ENCODE assay signal across 8 cellular contexts in the genomic region with DNA sequence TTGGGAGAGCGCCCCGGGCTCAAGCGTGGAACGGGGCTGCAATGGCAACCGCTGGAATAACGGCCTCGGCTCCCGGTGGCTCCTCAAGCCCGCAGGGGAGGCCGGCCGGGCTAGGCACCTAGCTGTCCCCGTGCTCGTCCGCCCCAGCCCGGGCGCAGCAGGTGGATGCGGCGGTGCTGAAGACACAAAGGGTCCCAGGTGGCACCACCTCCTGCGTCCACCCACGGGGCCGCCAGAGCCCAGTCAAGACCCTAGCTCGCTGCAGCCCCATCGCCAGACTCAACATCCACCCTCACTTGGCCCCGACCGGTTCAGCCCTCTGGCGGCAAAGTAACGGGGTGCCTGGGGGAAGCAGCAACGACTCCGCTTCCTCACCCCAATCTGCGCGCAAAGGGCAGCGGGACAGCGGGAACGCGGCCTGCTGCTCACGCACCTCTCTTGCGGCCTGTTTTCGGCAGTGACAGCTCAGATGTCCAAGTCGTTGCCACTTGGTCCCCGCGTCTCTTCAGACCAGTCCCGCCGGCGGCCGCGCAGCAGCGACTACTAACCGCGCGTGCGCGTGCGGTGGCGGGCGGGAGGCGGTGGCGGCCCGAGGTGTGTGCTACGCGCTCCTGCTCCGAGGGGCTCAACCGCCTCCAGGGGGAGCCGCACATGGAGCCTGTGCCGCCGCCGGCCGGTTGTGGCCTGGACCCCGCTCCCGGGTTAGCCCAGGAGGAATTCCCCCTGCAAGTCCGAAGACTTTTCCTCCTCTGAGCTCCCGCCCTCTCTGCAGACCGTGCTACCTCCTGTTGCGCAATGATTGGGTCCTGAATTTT. TPM values are rescaled to one million over a fixed set of nuclear protein-coding genes. Genes with fewer than 3 reads are reported as not detected.
DNase-seq lines count a peak whose midpoint lies in the region; ATAC-seq lines count a peak whose summit lies in the region.

A gene with protein sequence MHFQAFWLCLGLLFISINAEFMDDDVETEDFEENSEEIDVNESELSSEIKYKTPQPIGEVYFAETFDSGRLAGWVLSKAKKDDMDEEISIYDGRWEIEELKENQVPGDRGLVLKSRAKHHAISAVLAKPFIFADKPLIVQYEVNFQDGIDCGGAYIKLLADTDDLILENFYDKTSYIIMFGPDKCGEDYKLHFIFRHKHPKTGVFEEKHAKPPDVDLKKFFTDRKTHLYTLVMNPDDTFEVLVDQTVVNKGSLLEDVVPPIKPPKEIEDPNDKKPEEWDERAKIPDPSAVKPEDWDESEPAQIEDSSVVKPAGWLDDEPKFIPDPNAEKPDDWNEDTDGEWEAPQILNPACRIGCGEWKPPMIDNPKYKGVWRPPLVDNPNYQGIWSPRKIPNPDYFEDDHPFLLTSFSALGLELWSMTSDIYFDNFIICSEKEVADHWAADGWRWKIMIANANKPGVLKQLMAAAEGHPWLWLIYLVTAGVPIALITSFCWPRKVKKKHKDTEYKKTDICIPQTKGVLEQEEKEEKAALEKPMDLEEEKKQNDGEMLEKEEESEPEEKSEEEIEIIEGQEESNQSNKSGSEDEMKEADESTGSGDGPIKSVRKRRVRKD (minus strand): TSS at position 545 of the 815 bp plus-strand sequence. CDS start 14,570 bp downstream, outside the sequence.

- peaks cover 55 to 73% (median 61%) of the 10 kb centered on the region in 5 donors for H3K27me3 Mint-ChIP-seq in naive thymus-derived CD4-positive, alpha-beta T cell

- H3K4me3 Mint-ChIP-seq in naive thymus-derived CD4-positive, alpha-beta T cell = peak within 1 kb of the TSS; percentile 77 to 87 (median 82)

- no peak within 1 kb of the TSS for H3K27ac Mint-ChIP-seq in naive thymus-derived CD4-positive, alpha-beta T cell

- H3K4me1 Mint-ChIP-seq in naive thymus-derived CD4-positive, alpha-beta T cell = peaks cover 5 to 14% (median 12%) of the 10 kb centered on the region in 7 donors

- CTCF ChIA-PET in naive thymus-derived CD4-positive, alpha-beta T cell (lab: Charles Lee) = no interaction called here

- no peak within 1 kb of the TSS for H3K27ac ChIP-seq in naive thymus-derived CD4-positive, alpha-beta T cell (ENCODE audit: low read depth, low read length)

- DNase-seq in COR-L47 (lab: John Stamatoyannopoulos, UW) = peak; percentile 83
- peak; percentile 66 for DNase-seq in HT-29 (ENCODE audit: low spot score)
- DNase-seq in NOMO-1 (lab: John Stamatoyannopoulos, UW; ENCODE audit: unreplicated experiment in 2 of 2) = peak; percentile 50 to 61
- peak; percentile 72 to 79 for DNase-seq in activated T-cell treated with anti-CD3 and anti-CD28 coated beads, Interleukin-2, amount 50 U/mL, for 48 hours
- peak; percentile 38 for DNase-seq in fibroblast of peridontal ligament (ENCODE audit: extremely low read depth)
- peak; percentile 3 to 64 (median 33) for DNase-seq in naive thymus-derived CD4-positive, alpha-beta T cell
- peak; percentile 9 for DNase-seq in stromal cell of bone marrow (ENCODE audit: low read depth)

- peak; percentile 89 for ATAC-seq in GM21367 (IDR thresholded peaks at IDR 0.05; ENCODE audit: unreplicated experiment)
- ATAC-seq in naive thymus-derived CD4-positive, alpha-beta T cell = peak; percentile 83

- no peaks in the 10 kb centered on the region for H3K36me3 Mint-ChIP-seq in naive thymus-derived CD4-positive, alpha-beta T cell

- H3K27me3 ChIP-seq in naive thymus-derived CD4-positive, alpha-beta T cell (ENCODE audit: control insufficient read depth in 2 of 2, insufficient read depth in 2 of 2, low read length in 2 of 2) = peaks cover 3 to 6% of the 10 kb centered on the region in 2 donors

- H3K4me3 ChIP-seq in naive thymus-derived CD4-positive, alpha-beta T cell (ENCODE audit: low read length) = peak within 1 kb of the TSS; percentile 54

- H3K9me3 ChIP-seq in naive thymus-derived CD4-positive, alpha-beta T cell (ENCODE audit: control insufficient read depth in 2 of 3, low read length in 3 of 3) = no peaks in the 10 kb centered on the region

- H3K9me3 Mint-ChIP-seq in naive thymus-derived CD4-positive, alpha-beta T cell = peaks cover 0 to 1% (median 0%) of the 10 kb centered on the region in 11 donors

- POLR2A ChIA-PET in naive thymus-derived CD4-positive, alpha-beta T cell (lab: Charles Lee) = no interaction called here

- H3K36me3 ChIP-seq in naive thymus-derived CD4-positive, alpha-beta T cell (ENCODE audit: control insufficient read depth in 2 of 3, insufficient read depth in 3 of 3, low read length in 3 of 3) = no peaks in the 10 kb centered on the region

- intact Hi-C loops in naive thymus-derived CD4-positive, alpha-beta T cell (cut with micrococcal nuclease) = no loop called here

- H3K4me1 ChIP-seq in naive thymus-derived CD4-positive, alpha-beta T cell (ENCODE audit: control insufficient read depth in 2 of 2, insufficient read depth in 2 of 2, low read length in 2 of 2) = peaks cover 0 to 4% of the 10 kb centered on the region in 2 donors

RNA-seq across cellular contexts. Expression of the gene that starts here (rescaled TPM):
- 0.05 TPM in 1 of 2 replicates, not detected in the other for total RNA-seq in HT-29 (2014; rRNA removed; shearing (Covaris generic))
- under 1 TPM in 1 of 5 experiments, not detected in 4; 0.12 TPM for total RNA-seq in naive thymus-derived CD4-positive, alpha-beta T cell
- polyA plus RNA-seq in naive thymus-derived CD4-positive, alpha-beta T cell = under 1 TPM; 0.06 to 0.20 TPM

Comparison
In these comparisons a context has a peak if more than half of its experiments do, and no peak if none do; other contexts are left out.
1. Peak in DNase-seq in HT-29; RNA of the gene not detected or under 1 TPM.
2. Peak in DNase-seq, ATAC-seq and H3K4me3 ChIP-seq in naive thymus-derived CD4-positive, alpha-beta T cell; RNA of the gene not detected or under 1 TPM.
3. DNase-seq: peak in every context shown above with its lines; median percentile 83 in COR-L47; 76 in activated T-cell treated with anti-CD3 and anti-CD28 coated beads, Interleukin-2, amount 50 U/mL, for 48 hours; 66 in HT-29; 56 in NOMO-1; 38 in fibroblast of peridontal ligament; 33 in naive thymus-derived CD4-positive, alpha-beta T cell; 9 in stromal cell of bone marrow.